8 cellular contexts compared by ENCODE assay signal in the genomic region with DNA sequence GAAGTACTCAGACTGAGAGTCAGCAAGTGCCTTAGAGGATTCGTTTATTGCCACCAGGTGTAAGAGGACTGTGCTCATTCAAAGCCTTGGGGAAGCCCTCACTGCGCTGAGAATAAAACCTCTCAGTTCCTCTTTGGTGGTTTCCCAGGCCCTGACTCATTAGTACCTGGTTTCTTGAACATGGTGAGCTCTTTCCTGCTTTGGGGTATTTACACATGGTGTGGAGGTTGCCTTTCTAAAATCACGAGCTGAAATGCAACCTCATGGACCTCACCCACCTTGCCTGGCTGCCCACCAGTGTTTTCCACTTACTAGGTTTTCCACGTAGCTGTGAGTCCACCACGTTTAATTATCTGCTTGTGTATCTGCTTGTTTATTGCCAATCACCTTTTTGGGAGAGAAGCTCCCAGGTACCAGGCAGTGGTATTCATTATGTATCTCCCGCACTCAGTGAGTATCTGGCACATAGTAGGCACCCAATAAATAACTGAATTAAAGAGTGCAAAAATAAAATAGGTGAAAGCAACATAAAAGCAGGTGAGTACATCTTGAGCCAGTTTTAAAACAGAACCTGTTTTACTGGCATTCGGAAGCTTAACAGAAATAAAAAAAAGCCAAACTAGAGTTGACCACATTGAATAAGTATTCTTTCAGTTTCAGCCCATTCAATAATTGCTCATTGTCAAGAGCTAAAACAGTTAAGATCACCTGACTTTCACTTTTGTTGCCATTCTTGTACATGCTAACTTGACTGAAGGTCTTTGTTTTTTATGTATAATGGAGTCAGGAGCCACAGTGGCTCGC.
A peak's percentile ranks its signal among the peaks of the same experiment; 100 is the strongest.
DNase-seq lines count a peak whose midpoint lies in the region; ATAC-seq and TF ChIP-seq lines count a peak whose summit lies in the region.

No MANE protein-coding gene starts in this region.

- no peaks in the 10 kb centered on the region for H3F3A ChIP-seq in OCI-LY1 (ENCODE audit: insufficient read depth, low read length)

- H3K4me2 ChIP-seq in OCI-LY1 (ENCODE audit: low read length): peak overlapping the region; percentile 33

- peak; percentile 5 for DNase-seq in activated T-cell treated with anti-CD3 and anti-CD28 coated beads for 48 hours (ENCODE audit: low read depth)
- DNase-seq in activated T-cell treated with anti-CD3 and anti-CD28 coated beads for 4 hours: no peak
- DNase-seq in naive B cell: peak; percentile 79
- DNase-seq in NCI-H2227 (lab: John Stamatoyannopoulos, UW; ENCODE audit: unreplicated experiment): no peak
- no peak for DNase-seq in endodermal cell
- no peak for DNase-seq in EL

- no peaks in the 10 kb centered on the region for H4K20me1 ChIP-seq in OCI-LY1 (ENCODE audit: insufficient read depth, low read length)

- H3K9ac ChIP-seq in OCI-LY1 (ENCODE audit: low read length) (no peak overlapping the region), endodermal cell (ENCODE audit: extremely low read depth, low read length, poor library complexity, severe bottlenecking) (no peak overlapping the region)

- H3K36me3 ChIP-seq in OCI-LY1 (ENCODE audit: insufficient read depth, low read length): no peaks in the 10 kb centered on the region; the same call in 1 of the 2 replicates
- no peaks in the 10 kb centered on the region for H3K36me3 ChIP-seq in endodermal cell (ENCODE audit: control insufficient read depth, insufficient read depth, low read length)

- TF ChIP-seq CTCF in OCI-LY1 (IDR thresholded peaks at IDR 0.05; ENCODE audit: low read length) (no peak), endodermal cell (conservative IDR thresholded peaks at IDR 0.05) (no peak)

- H3K9me3 ChIP-seq in OCI-LY1 (ENCODE audit: low read length): no peaks in the 10 kb centered on the region
- no peaks in the 10 kb centered on the region for H3K9me3 ChIP-seq in endodermal cell (ENCODE audit: control insufficient read depth, low read length)

- H3K36me3 Mint-ChIP-seq in naive B cell: no peaks in the 10 kb centered on the region
- H3K36me3 Mint-ChIP-seq in endodermal cell (ENCODE audit: low read depth): no peaks in the 10 kb centered on the region

- no peaks in the 10 kb centered on the region for H3K9me2 ChIP-seq in OCI-LY1 (ENCODE audit: low read depth, low read length)

- H3K4me1 ChIP-seq in OCI-LY1 (ENCODE audit: insufficient read depth, low read length, severe bottlenecking) (peaks cover 41% of the 10 kb centered on the region), endodermal cell (ENCODE audit: control insufficient read depth, insufficient read depth, low read length) (no peaks in the 10 kb centered on the region)

- H3K79me2 ChIP-seq in OCI-LY1 (ENCODE audit: insufficient read depth, low read length): no peaks in the 10 kb centered on the region

- no peaks in the 10 kb centered on the region for H3K27me3 ChIP-seq in OCI-LY1 (ENCODE audit: insufficient read depth, low read length)
- H3K27me3 ChIP-seq in endodermal cell (ENCODE audit: control insufficient read depth, insufficient read depth, low read length, poor library complexity, severe bottlenecking): no peaks in the 10 kb centered on the region

- H3K9me3 Mint-ChIP-seq in naive B cell (no peaks in the 10 kb centered on the region), endodermal cell (no peaks in the 10 kb centered on the region)

- ATAC-seq in HG02981 (IDR thresholded peaks at IDR 0.05; ENCODE audit: unreplicated experiment) (peak; percentile 76), naive B cell (ENCODE audit: low read depth in 2 of 2) (peak; percentile 98 to 99)

- H2AFZ ChIP-seq in OCI-LY1 (ENCODE audit: low read length): no peak overlapping the region

- WGBS in endodermal cell (ENCODE audit: insufficient coverage in 1 of 2, insufficient read length in 1 of 2), 2 experiments: 91 to 98% methylated on average over 5 to 8 of the region's 8 CpGs

- H3K4me3 Mint-ChIP-seq in naive B cell: peak overlapping the region in 5 of 8 donors; percentile 26 to 72 (median 39)
- H3K4me3 Mint-ChIP-seq in endodermal cell: no peak overlapping the region

- H3K27ac Mint-ChIP-seq in naive B cell (peak overlapping the region; percentile 54 to 97 (median 78)), endodermal cell (no peak overlapping the region)

- peaks cover 10 to 20% (median 17%) of the 10 kb centered on the region in 3 donors for H3K4me1 Mint-ChIP-seq in naive B cell
- peaks cover 19% of the 10 kb centered on the region for H3K4me1 Mint-ChIP-seq in endodermal cell

- H3K4me3 ChIP-seq in OCI-LY1 (ENCODE audit: low read depth, low read length, poor library complexity, severe bottlenecking) (no peak overlapping the region), endodermal cell (ENCODE audit: low read length) (no peak overlapping the region)

- H3K27me3 Mint-ChIP-seq in naive B cell: peaks cover 28 to 37% (median 28%) of the 10 kb centered on the region in 3 donors
- H3K27me3 Mint-ChIP-seq in endodermal cell (ENCODE audit: insufficient read depth): peaks cover 2% of the 10 kb centered on the region

- H3K27ac ChIP-seq in OCI-LY1 (ENCODE audit: low read depth, low read length, poor library complexity, severe bottlenecking) (peak overlapping the region; percentile 86), endodermal cell (ENCODE audit: low read depth, low read length) (no peak overlapping the region)

Comparison
In these comparisons a context has a peak if more than half of its experiments do, and no peak if none do; other contexts are left out.
1. DNase-seq: peak in activated T-cell treated with anti-CD3 and anti-CD28 coated beads for 48 hours (single experiment) and naive B cell (single experiment); none in activated T-cell treated with anti-CD3 and anti-CD28 coated beads for 4 hours (single experiment), NCI-H2227 (single experiment), endodermal cell (single experiment) and EL (single experiment).